27 cellular contexts compared by ENCODE assay signal in the genomic region with DNA sequence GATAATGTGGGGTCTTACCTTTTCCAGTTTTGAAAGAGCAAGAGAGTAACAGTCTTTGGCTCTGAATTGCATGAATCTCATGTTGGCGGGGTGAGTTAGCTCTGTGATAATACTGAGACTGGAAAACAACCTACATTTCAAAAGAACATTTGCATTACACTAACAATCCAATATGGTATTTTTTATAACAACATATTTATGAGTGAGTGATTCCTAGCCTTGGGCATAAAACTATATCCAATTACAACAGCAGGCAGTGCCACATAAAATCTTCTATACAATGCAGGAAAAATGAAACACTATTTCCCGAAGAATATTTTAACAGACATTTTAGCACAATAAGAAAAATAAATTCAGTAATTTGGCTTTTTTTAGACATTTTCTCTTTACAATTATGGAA.
"Had no signal": no experiment of that assay in that cellular context is flagged by ENCODE, and none has a peak within 500 bp of the region (broad histone marks: within the 10 kb centered on the region; RNA-seq: fewer than 3 reads in every experiment).

No MANE protein-coding gene starts in this region.

- H3K4me3 Mint-ChIP-seq: mesothelial cell of epicardium; naive B cell; natural killer cell; nephron progenitor cell; neural progenitor cell; stimulated activated naive B cell treated with anti-CD40 and anti-IgM and Interleukin-4, amounts not matched to agents 10 μg/mL and 1 μg/mL and 100 μg/mL, for 72 hours had no signal

- H3K4me3 ChIP-seq: left ventricle myocardium inferior, lung, neural progenitor cell, ovary, right atrium auricular region, right lobe of liver, smooth muscle cell, stomach, suprapubic skin, thoracic aorta, tibial artery, upper lobe of right lung had no signal

- H3K9me3 Mint-ChIP-seq: nephron progenitor cell; neural progenitor cell; stimulated activated naive B cell treated with anti-CD40 and anti-IgM and Interleukin-4, amounts not matched to agents 10 μg/mL and 1 μg/mL and 100 μg/mL, for 72 hours had no signal

- H3K27me3 Mint-ChIP-seq: naive B cell; progenitor cell of endocrine pancreas; stimulated activated naive B cell treated with anti-CD40 and anti-IgM and Interleukin-4, amounts not matched to agents 10 μg/mL and 1 μg/mL and 100 μg/mL, for 72 hours had no signal

- H3K4me1 Mint-ChIP-seq: naive B cell; natural killer cell; stimulated activated naive B cell treated with anti-CD40 and anti-IgM and Interleukin-4, amounts not matched to agents 10 μg/mL and 1 μg/mL and 100 μg/mL, for 72 hours had no signal

- H3K9ac ChIP-seq: neural progenitor cell had no signal

- H3K36me3 ChIP-seq: left ventricle myocardium inferior, neural progenitor cell, neutrophil, ovary, right atrium auricular region, right lobe of liver, stomach, suprapubic skin, thoracic aorta, tibial artery, upper lobe of right lung had no signal

- FAIRE-seq: urothelium cell line had no signal

- H3K36me3 Mint-ChIP-seq: naive B cell; natural killer cell; stimulated activated naive B cell treated with anti-CD40 and anti-IgM and Interleukin-4, amounts not matched to agents 10 μg/mL and 1 μg/mL and 100 μg/mL, for 72 hours had no signal

- DNase-seq: islet precursor cell; left ventricle myocardium inferior; mesendoderm; naive B cell; natural killer cell; nephron progenitor cell; occipital lobe; ovary; right lobe of liver; stimulated activated CD4-positive, alpha-beta T cell treated with anti-CD3 and anti-CD28 coated beads, Interleukin-1b, Interleukin-23, amount 100 ng/mL, for 48 hours; stimulated activated CD4-positive, alpha-beta T cell treated with anti-CD3 and anti-CD28 coated beads, Interleukin-4, amount 100 ng/mL, for 1 hour; stimulated activated naive B cell treated with anti-CD40 and anti-IgM and Interleukin-4, amounts not matched to agents 10 μg/mL and 1 μg/mL and 100 μg/mL, for 72 hours; stimulated activated naive CD8-positive, alpha-beta T cell treated with anti-CD3 and anti-CD28 coated beads, Interleukin-15, Interleukin-2, amounts not matched to agents 100 U/mL and 50 U/mL, for 24 hours; stomach; tibial artery; trophoblast cell; upper lobe of right lung had no signal

- H3K27ac ChIP-seq: left ventricle myocardium inferior, neural progenitor cell, neutrophil, ovary, right atrium auricular region, right lobe of liver, stomach, suprapubic skin, thoracic aorta, tibial artery, upper lobe of right lung had no signal

- ATAC-seq: natural killer cell; right lobe of liver; stimulated activated naive B cell treated with anti-CD40 and anti-IgM and Interleukin-4, amounts not matched to agents 10 μg/mL and 1 μg/mL and 100 μg/mL, for 72 hours; stimulated activated naive CD8-positive, alpha-beta T cell treated with anti-CD3 and anti-CD28 coated beads, Interleukin-15, Interleukin-2, amounts not matched to agents 100 U/mL and 50 U/mL, for 24 hours; upper lobe of right lung had no signal

- H3K27ac Mint-ChIP-seq: mesothelial cell of epicardium; natural killer cell; neural progenitor cell; stimulated activated naive B cell treated with anti-CD40 and anti-IgM and Interleukin-4, amounts not matched to agents 10 μg/mL and 1 μg/mL and 100 μg/mL, for 72 hours had no signal

- H3K9me3 ChIP-seq: left ventricle myocardium inferior, neutrophil, ovary, right atrium auricular region, right lobe of liver, stomach, suprapubic skin, thoracic aorta, tibial artery, upper lobe of right lung had no signal
